ENCODE assay signal across 13 cellular contexts in genomic region chr12:50033317-50033679, GRCh38. TPM values are rescaled to one million over a fixed set of nuclear protein-coding genes. Genes with fewer than 3 reads are reported as not detected.
A peak's percentile ranks its signal among the peaks of the same experiment; 100 is the strongest.
DNase-seq lines count a peak whose midpoint lies in the region; ATAC-seq, FAIRE-seq and TF ChIP-seq lines count a peak whose summit lies in the region.
"Had no signal": no experiment of that assay in that cellular context is flagged by ENCODE, and none has a peak within 500 bp of the region (broad histone marks: within the 10 kb centered on the region; RNA-seq: fewer than 3 reads in every experiment).

No MANE protein-coding gene starts in this region.

- no peaks in the 10 kb centered on the region for H3K36me3 ChIP-seq in astrocyte (ENCODE audit: insufficient read depth, low read length)
- no peaks in the 10 kb centered on the region for H3K36me3 ChIP-seq in lower lobe of right lung
- H3K36me3 ChIP-seq in thymus (ENCODE audit: control insufficient read depth, insufficient read depth): no peaks in the 10 kb centered on the region

- no peaks in the 10 kb centered on the region for H3K36me3 Mint-ChIP-seq in astrocyte (ENCODE audit: low read depth, unreplicated experiment)
- H3K36me3 Mint-ChIP-seq: activated naive CD8-positive, alpha-beta T cell had no signal

- H3K9ac ChIP-seq in astrocyte (ENCODE audit: low read length): no peak overlapping the region

- H3K27ac ChIP-seq in astrocyte (ENCODE audit: low read depth, low read length): no peak overlapping the region
- peak overlapping the region; percentile 78 for H3K27ac ChIP-seq in lower lobe of right lung
- no peak overlapping the region for H3K27ac ChIP-seq in thymus (ENCODE audit: low read depth)
- H3K27ac ChIP-seq: 22Rv1 had no signal

- H3K4me1 ChIP-seq in astrocyte (ENCODE audit: insufficient read depth, low read length): no peaks in the 10 kb centered on the region
- H3K4me1 ChIP-seq in lower lobe of right lung: no peaks in the 10 kb centered on the region
- no peaks in the 10 kb centered on the region for H3K4me1 ChIP-seq in thymus (ENCODE audit: control insufficient read depth, insufficient read depth, low read length)

- no peaks in the 10 kb centered on the region for H3K9me3 ChIP-seq in astrocyte (ENCODE audit: insufficient read depth, low read depth, low read length)
- H3K9me3 ChIP-seq in lower lobe of right lung: no peaks in the 10 kb centered on the region
- no peaks in the 10 kb centered on the region for H3K9me3 ChIP-seq in thymus (ENCODE audit: control insufficient read depth)

- H3K27me3 ChIP-seq in astrocyte (ENCODE audit: insufficient read depth, low read length) (no peaks in the 10 kb centered on the region), lower lobe of right lung (ENCODE audit: low read depth) (peaks cover 7% of the 10 kb centered on the region), thymus (ENCODE audit: control insufficient read depth, insufficient read depth) (no peaks in the 10 kb centered on the region)

- TF ChIP-seq CTCF in astrocyte (IDR thresholded peaks at IDR 0.05; ENCODE audit: insufficient read depth, low read depth, low read length): no peak
- TF ChIP-seq CTCF in lower lobe of right lung (IDR thresholded peaks at IDR 0.05): no peak

- no peaks in the 10 kb centered on the region for H3K4me1 Mint-ChIP-seq in astrocyte (ENCODE audit: low read depth, unreplicated experiment)

- peaks cover 6% of the 10 kb centered on the region for H3K27me3 Mint-ChIP-seq in astrocyte (ENCODE audit: low read depth, unreplicated experiment)

- H3K4me3 Mint-ChIP-seq in astrocyte (ENCODE audit: unreplicated experiment): no peak overlapping the region
- H3K4me3 Mint-ChIP-seq: activated naive CD8-positive, alpha-beta T cell had no signal

- no peak overlapping the region for H3K27ac Mint-ChIP-seq in astrocyte (ENCODE audit: unreplicated experiment)
- H3K27ac Mint-ChIP-seq: activated naive CD8-positive, alpha-beta T cell had no signal

- peak; percentile 37 for DNase-seq in activated CD8-positive, alpha-beta memory T cell treated with anti-CD3 and anti-CD28 coated beads for 24 hours
- no peak for DNase-seq in activated CD8-positive, alpha-beta memory T cell treated with anti-CD3 and anti-CD28 coated beads, Interleukin-2, amount 50 U/mL, for 4 hours
- DNase-seq in astrocyte (ENCODE audit: low read depth) (no peak), lower lobe of right lung (peak; percentile 53), hepatic stellate cell (ENCODE audit: low spot score) (no peak)
- DNase-seq: NCI-H1092 treated with DMSO at 0.1 percent for 48 hours had no signal

- H2AFZ ChIP-seq in astrocyte (ENCODE audit: low read depth, low read length): peak overlapping the region; percentile 89

- intact Hi-C loops in lower lobe of right lung (cut with DNase I): no loop called here

- H3K4me2 ChIP-seq in astrocyte (ENCODE audit: low read length): peak overlapping the region; percentile 75

- 50% methylated on average over 7 of the region's 7 CpGs for WGBS in thymus

- no peaks in the 10 kb centered on the region for H3K79me2 ChIP-seq in astrocyte (ENCODE audit: insufficient read depth, low read length)

- H3K4me3 ChIP-seq in astrocyte (ENCODE audit: insufficient read depth, low read depth, low read length) (no peak overlapping the region), lower lobe of right lung (peak overlapping the region; percentile 49), thymus (ENCODE audit: low read length) (peak overlapping the region; percentile 5)

- no peaks in the 10 kb centered on the region for H4K20me1 ChIP-seq in astrocyte (ENCODE audit: insufficient read depth, low read length)

- no peak for FAIRE-seq in astrocyte (lab: Jason Lieb, UNC)
- FAIRE-seq: G401.6, keratinocyte had no signal

- no peaks in the 10 kb centered on the region for H3K9me3 Mint-ChIP-seq in astrocyte (ENCODE audit: unreplicated experiment)

- ATAC-seq in lower lobe of right lung: peak; percentile 81 to 85
- ATAC-seq in GM19463 (IDR thresholded peaks at IDR 0.05; ENCODE audit: unreplicated experiment): no peak
- no peak for ATAC-seq in GM21381 (IDR thresholded peaks at IDR 0.05; ENCODE audit: unreplicated experiment)

RNA-seq across cellular contexts. Expression of gene RACGAP1, which starts 8.0 kb away (rescaled TPM):
- 15.9 and 18.8 TPM in 2 replicates for total RNA-seq in astrocyte
- total RNA-seq in lower lobe of right lung: 13.7 TPM
- polyA plus RNA-seq in thymus: 9.2 TPM

RNA-seq across cellular contexts. Expression of gene ASIC1, which starts 24.1 kb away (rescaled TPM):
- total RNA-seq in astrocyte (8.1 and 8.2 TPM in 2 replicates), lower lobe of right lung (1.6 TPM)
- polyA plus RNA-seq in thymus: 3.6 TPM

RNA-seq across cellular contexts. Expression of gene SMARCD1, which starts 51.8 kb away (rescaled TPM):
- total RNA-seq in astrocyte (59.9 and 64.4 TPM in 2 replicates), lower lobe of right lung (44.2 TPM)
- polyA plus RNA-seq in thymus: 19.9 TPM

Comparison
In these comparisons a context has a peak if more than half of its experiments do, and no peak if none do; other contexts are left out.
1. DNase-seq: peak in activated CD8-positive, alpha-beta memory T cell treated with anti-CD3 and anti-CD28 coated beads for 24 hours (single experiment) and lower lobe of right lung (single experiment); none in activated CD8-positive, alpha-beta memory T cell treated with anti-CD3 and anti-CD28 coated beads, Interleukin-2, amount 50 U/mL, for 4 hours (single experiment), astrocyte (single experiment) and hepatic stellate cell (single experiment).
2. ATAC-seq: peak in lower lobe of right lung (2 of 2); none in GM19463 (single experiment) and GM21381 (single experiment).